Comparison of ENCODE assay signal across 8 cellular contexts in the genomic region with DNA sequence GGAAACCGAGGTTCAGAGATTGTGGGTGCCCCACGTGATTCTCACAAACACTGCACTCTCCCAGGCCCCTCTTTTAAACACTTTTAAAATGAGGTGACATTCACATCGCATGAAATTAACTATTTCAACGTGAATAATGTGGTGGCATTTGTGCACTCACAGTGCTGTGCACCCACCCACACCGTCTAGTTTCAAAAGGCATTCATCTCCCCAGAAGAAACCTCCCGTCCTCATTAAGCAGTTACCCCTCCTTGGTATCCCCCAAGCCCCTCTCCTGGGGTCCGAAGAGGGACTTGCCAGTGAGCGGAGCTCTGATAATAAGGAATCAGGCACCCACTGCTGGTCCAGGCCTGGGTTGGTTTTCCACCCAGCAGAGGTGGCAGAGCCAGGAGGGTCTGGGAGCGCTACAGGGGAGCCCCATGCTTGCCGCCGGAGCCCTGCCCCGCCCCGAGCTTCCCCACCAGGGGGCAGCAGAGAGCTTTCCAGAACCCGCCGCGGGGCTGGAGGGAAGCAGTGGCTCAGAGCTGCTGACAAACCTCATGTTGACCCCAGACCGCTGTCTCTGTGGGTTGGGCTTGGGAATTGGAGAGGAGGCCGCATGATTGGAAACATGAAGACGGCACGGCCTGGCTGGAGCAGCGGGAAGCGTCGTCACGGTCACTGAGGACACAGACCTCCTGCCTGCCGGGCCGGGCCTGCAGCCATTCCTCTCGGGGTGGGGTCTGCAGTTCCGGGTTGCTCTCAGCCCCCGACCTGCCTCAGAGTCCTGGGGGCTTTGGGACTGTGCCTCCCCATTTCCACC. TPM values are rescaled to one million over a fixed set of nuclear protein-coding genes. Genes with fewer than 3 reads are reported as not detected.
DNase-seq lines count a peak whose midpoint lies in the region; ATAC-seq and TF ChIP-seq lines count a peak whose summit lies in the region.

No MANE protein-coding gene starts in this region.

- H3K4me3 Mint-ChIP-seq in activated T-helper 17 cell treated with anti-CD3 and anti-CD28 coated beads, Interleukin-2, amount 50 U/mL, for 72 hours: no peak overlapping the region

- peaks cover 0 to 68% (median 7%) of the 10 kb centered on the region in 11 experiments; a peak in 11 of 22 replicates for H4K20me1 ChIP-seq in BLaER1 treated with 17β-estradiol and CSF1 and Interleukin-3, amounts not matched to agents 10 nM and 100 nM
- no peaks in the 10 kb centered on the region for H4K20me1 ChIP-seq in PC-9 (ENCODE audit: insufficient read depth)

- no peak overlapping the region for H2AFZ ChIP-seq in PC-9

- no TSS peak for BruUV-seq in PC-9 (replicated peaks; lab: Mats Ljungman, UMichigan)

- no peaks in the 10 kb centered on the region for H3K9me2 ChIP-seq in PC-9 (ENCODE audit: insufficient read depth)

- peak overlapping the region; percentile 18 to 78 (median 55); a peak in 21 of 22 replicates for H3K4me2 ChIP-seq in BLaER1 treated with 17β-estradiol and CSF1 and Interleukin-3, amounts not matched to agents 10 nM and 100 nM
- no peak overlapping the region for H3K4me2 ChIP-seq in PC-9

- no peak overlapping the region for H3K4me3 ChIP-seq in BLaER1 treated with 17β-estradiol and CSF1 and Interleukin-3, amounts not matched to agents 10 nM and 100 nM
- no peak overlapping the region for H3K4me3 ChIP-seq in PC-9
- H3K4me3 ChIP-seq in fibroblast of villous mesenchyme (ENCODE audit: low read depth, low read length): no peak overlapping the region

- TF ChIP-seq CTCF in PC-9 (conservative IDR thresholded peaks at IDR 0.05): peak; percentile 84
- peak; percentile 95 for TF ChIP-seq CTCF in fibroblast of villous mesenchyme (IDR thresholded peaks at IDR 0.05; ENCODE audit: insufficient read depth, low read depth, low read length)

- no peaks in the 10 kb centered on the region for H3K4me1 Mint-ChIP-seq in activated T-helper 17 cell treated with anti-CD3 and anti-CD28 coated beads, Interleukin-2, amount 50 U/mL, for 72 hours

- peaks cover 42 to 72% (median 62%) of the 10 kb centered on the region in 10 experiments for H3K4me1 ChIP-seq in BLaER1 treated with 17β-estradiol and CSF1 and Interleukin-3, amounts not matched to agents 10 nM and 100 nM
- H3K4me1 ChIP-seq in PC-9 (replicated peaks; ENCODE audit: insufficient read depth): peaks cover 5% of the 10 kb centered on the region; the same call in 1 of the 2 replicates

- no peaks in the 10 kb centered on the region for H3F3A ChIP-seq in PC-9 (ENCODE audit: insufficient read depth, low read depth)

- H3K9me3 Mint-ChIP-seq in activated T-helper 17 cell treated with anti-CD3 and anti-CD28 coated beads, Interleukin-2, amount 50 U/mL, for 72 hours: no peaks in the 10 kb centered on the region

- no peaks in the 10 kb centered on the region for H3K27me3 Mint-ChIP-seq in activated T-helper 17 cell treated with anti-CD3 and anti-CD28 coated beads, Interleukin-2, amount 50 U/mL, for 72 hours

- H3K9ac ChIP-seq in BLaER1 treated with 17β-estradiol and CSF1 and Interleukin-3, amounts not matched to agents 10 nM and 100 nM: peak overlapping the region in 6 of 11 experiments; percentile 8 to 30 (median 22); a peak in 4 of 22 replicates

- POLR2A ChIA-PET in PC-9 (lab: Charles Lee; ENCODE audit: unreplicated experiment): no interaction called here

- peak overlapping the region in 6 of 11 experiments; percentile 15 to 38 (median 28); a peak in 5 of 22 replicates for H3K27ac ChIP-seq in BLaER1 treated with 17β-estradiol and CSF1 and Interleukin-3, amounts not matched to agents 10 nM and 100 nM
- no peak overlapping the region for H3K27ac ChIP-seq in PC-9

- peak; percentile 86 for ATAC-seq in activated T-helper 17 cell treated with anti-CD3 and anti-CD28 coated beads, Interleukin-2, amount 50 U/mL, for 72 hours (replicated peaks)

- peaks cover 0 to 70% (median 18%) of the 10 kb centered on the region in 11 experiments; a peak in 15 of 22 replicates for H3K36me3 ChIP-seq in BLaER1 treated with 17β-estradiol and CSF1 and Interleukin-3, amounts not matched to agents 10 nM and 100 nM
- no peaks in the 10 kb centered on the region for H3K36me3 ChIP-seq in PC-9 (ENCODE audit: low read depth)

- H3K36me3 Mint-ChIP-seq in activated T-helper 17 cell treated with anti-CD3 and anti-CD28 coated beads, Interleukin-2, amount 50 U/mL, for 72 hours (ENCODE audit: low read depth): no peaks in the 10 kb centered on the region

- peaks cover 0 to 11% (median 0%) of the 10 kb centered on the region in 11 experiments; a peak in 2 of 22 replicates for H3K9me3 ChIP-seq in BLaER1 treated with 17β-estradiol and CSF1 and Interleukin-3, amounts not matched to agents 10 nM and 100 nM (replicated peaks in 1 of 11)
- H3K9me3 ChIP-seq in PC-9 (ENCODE audit: insufficient read depth, low read depth): no peaks in the 10 kb centered on the region

- CTCF ChIA-PET in PC-9 (lab: Charles Lee): interaction anchor here (0.9 to 2.1 kb wide), 3 partner anchors 26 to 161 kb away, joined by 3 to 12 read pairs (median 4); no protein-coding TSS in a partner anchor

- no peaks in the 10 kb centered on the region for H3K79me2 ChIP-seq in PC-9 (ENCODE audit: low read depth)

- intact Hi-C loops in PC-9 (cut with micrococcal nuclease; ENCODE audit: unreplicated experiment): loop anchor here (1.0 to 10.0 kb wide), 5 partner anchors 25 to 353 kb away; a partner anchor contains a TSS

- DNase-seq in GM19238 (ENCODE audit: insufficient read length, low spot score): peak; percentile 94
- peak; percentile 78 for DNase-seq in HT1080 (ENCODE audit: low read depth)
- DNase-seq in PC-9: peak in 1 of 2 experiments; percentile 85
- peak; percentile 97 for DNase-seq in fibroblast of villous mesenchyme (ENCODE audit: low read depth)
- peak in 50 of 56 donors; percentile 7 to 88 (median 64) for DNase-seq in nucleus accumbens (lab: John Stamatoyannopoulos, UW)
- DNase-seq in stromal cell of bone marrow (ENCODE audit: low read depth): peak; percentile 89

- no peaks in the 10 kb centered on the region for H3K27me3 ChIP-seq in BLaER1 treated with 17β-estradiol and CSF1 and Interleukin-3, amounts not matched to agents 10 nM and 100 nM
- no peaks in the 10 kb centered on the region for H3K27me3 ChIP-seq in PC-9 (ENCODE audit: insufficient read depth, low read depth)

- H3K27ac Mint-ChIP-seq in activated T-helper 17 cell treated with anti-CD3 and anti-CD28 coated beads, Interleukin-2, amount 50 U/mL, for 72 hours: no peak overlapping the region

RNA-seq across cellular contexts. Expression of a gene that starts 27.5 kb away (rescaled TPM):
- total RNA-seq in HT1080 (2014; rRNA removed; shearing (Covaris generic)): 0.16 and 0.20 TPM in 2 replicates
- 0.30 and 0.34 TPM in 2 replicates for polyA plus RNA-seq in HT1080 (2015; cell fraction: cytosol; rRNA removed)
- 0.11 and 0.26 TPM in 2 replicates for polyA plus RNA-seq in HT1080 (2015; cell fraction: nucleus; rRNA removed)
- total RNA-seq in PC-9 (2021) (14.1 and 22.8 TPM in 2 replicates), fibroblast of villous mesenchyme (0.86 and 1.3 TPM in 2 replicates)
- not detected for total RNA-seq in activated T-helper 17 cell treated with anti-CD3 and anti-CD28 coated beads, Interleukin-2, amount 50 U/mL, for 72 hours

RNA-seq across cellular contexts. Expression of a gene that starts 43.0 kb away (rescaled TPM):
- total RNA-seq in HT1080 (2014; rRNA removed; shearing (Covaris generic)): 3.6 and 5.3 TPM in 2 replicates
- 2.2 and 2.9 TPM in 2 replicates for polyA plus RNA-seq in HT1080 (2015; cell fraction: cytosol; rRNA removed)
- 6.6 and 7.6 TPM in 2 replicates for polyA plus RNA-seq in HT1080 (2015; cell fraction: nucleus; rRNA removed)
- total RNA-seq in PC-9 (2021) (5.2 and 11.2 TPM in 2 replicates), fibroblast of villous mesenchyme (3.9 and 13.9 TPM in 2 replicates)
- total RNA-seq in activated T-helper 17 cell treated with anti-CD3 and anti-CD28 coated beads, Interleukin-2, amount 50 U/mL, for 72 hours: 10 to 100 TPM; 23.1 to 37.4 TPM
